ENCODE assay signal across 18 cellular contexts in genomic region chr2:166333809-166334208, GRCh38.
"Had no signal": no experiment of that assay in that cellular context is flagged by ENCODE, and none has a peak within 500 bp of the region (broad histone marks: within the 10 kb centered on the region; RNA-seq: fewer than 3 reads in every experiment).

No MANE protein-coding gene starts in this region.

- H3K4me1 ChIP-seq: heart left ventricle had no signal

- ATAC-seq: activated naive CD8-positive, alpha-beta T cell treated with anti-CD3 and anti-CD28 coated beads, Interleukin-2, amount 50 U/mL, for 24 hours; heart left ventricle; left lung; natural killer cell; right cardiac atrium had no signal

- DNase-seq: activated CD4-positive, alpha-beta memory T cell treated with anti-CD3 and anti-CD28 coated beads, Interleukin-2, amount 10 ng/mL, durations not matched to agents 7 days and 5 days; activated CD4-positive, CD25-positive, alpha-beta regulatory T cell treated with anti-CD3 and anti-CD28 coated beads, Interleukin-2, amount 50 U/mL, for 72 hours; activated naive CD4-positive, alpha-beta T cell treated with Interleukin-2 at 50 U/mL for 16 hours; activated naive CD8-positive, alpha-beta T cell treated with anti-CD3 and anti-CD28 coated beads, Interleukin-2, amount 50 U/mL, for 24 hours; cortex of kidney; effector CD8-positive, alpha-beta T cell; heart left ventricle; islet precursor cell; left lung; natural killer cell; nucleus accumbens; right cardiac atrium; stimulated activated CD4-positive, alpha-beta T cell treated with anti-CD3 and anti-CD28 coated beads, Interleukin-2, amount 100 ng/mL, for 24 hours; stimulated activated naive CD4-positive, alpha-beta T cell; substantia nigra; SW 1271; trophoblast cell had no signal

- H3K27ac ChIP-seq: epithelial cell of prostate, heart left ventricle, left lung had no signal

- H3K4me3 ChIP-seq: heart left ventricle, left lung had no signal

- H3K36me3 ChIP-seq: heart left ventricle, left lung had no signal

- H3K27me3 ChIP-seq: heart left ventricle, left lung had no signal

- H3K9me3 ChIP-seq: heart left ventricle, left lung had no signal
